Comparison of ENCODE assay signal across 10 cellular contexts in the genomic region with DNA sequence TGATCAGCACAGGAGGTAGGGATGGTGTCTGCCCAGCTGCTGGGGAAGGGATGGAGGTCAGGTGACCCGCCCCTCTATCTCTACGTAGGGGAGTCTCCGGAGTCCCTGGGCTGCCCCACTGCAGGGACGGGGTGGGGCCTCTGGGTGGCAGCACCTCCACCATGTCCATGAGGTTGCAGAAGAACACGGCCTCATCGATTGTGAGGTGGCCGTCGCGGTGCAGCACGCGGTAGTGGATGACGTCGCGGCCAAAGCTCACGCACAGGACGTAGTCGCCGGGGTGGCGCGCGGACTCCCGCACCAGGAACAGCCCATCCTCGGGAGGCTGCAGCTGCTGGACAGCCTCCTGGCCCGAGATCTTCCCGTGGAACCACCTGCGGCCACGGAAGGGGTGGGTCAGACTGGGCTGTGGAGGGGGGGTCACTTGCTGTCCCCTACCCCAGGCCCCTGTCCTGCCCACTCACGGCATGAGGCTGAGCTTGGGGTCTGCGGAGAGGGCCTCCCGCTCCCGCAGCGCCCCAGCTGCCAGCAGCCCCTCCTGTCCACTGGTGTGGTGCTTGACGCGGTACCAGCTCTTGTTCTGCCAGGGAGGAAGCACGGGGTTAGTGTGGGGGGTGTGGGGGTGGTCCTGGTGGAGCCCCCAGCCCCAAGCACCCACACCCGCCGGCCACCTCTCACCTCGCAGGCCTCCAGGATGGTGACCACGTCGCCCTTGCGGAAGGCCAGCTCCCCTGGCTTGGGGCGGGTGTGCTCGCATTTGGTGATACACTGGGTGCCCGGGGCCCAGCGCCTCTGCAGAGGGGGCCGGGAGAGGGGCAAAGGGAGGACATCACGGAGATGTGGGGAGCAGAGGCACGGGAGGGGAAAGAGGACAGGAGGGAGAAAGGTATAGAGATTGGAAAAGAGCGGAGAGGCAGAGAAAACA. TPM values are rescaled to one million over a fixed set of nuclear protein-coding genes. Genes with fewer than 3 reads are reported as not detected.
DNase-seq lines count a peak whose midpoint lies in the region; TF ChIP-seq lines count a peak whose summit lies in the region.
"Had no signal": no experiment of that assay in that cellular context is flagged by ENCODE, and none has a peak within 500 bp of the region (broad histone marks: within the 10 kb centered on the region; RNA-seq: fewer than 3 reads in every experiment).

No MANE protein-coding gene starts in this region.

- H3K9me3 ChIP-seq in mammary epithelial cell (replicated peaks; ENCODE audit: insufficient read depth, low read length) (peaks cover 7% of the 10 kb centered on the region), spleen (peaks cover 6 to 32% (median 25%) of the 10 kb centered on the region in 8 donors), smooth muscle cell (replicated peaks; ENCODE audit: low read depth) (peaks cover 8% of the 10 kb centered on the region)

- TF ChIP-seq CTCF in GM10266 (IDR thresholded peaks at IDR 0.05; ENCODE audit: control insufficient read depth, insufficient read depth, low read depth, missing control alignments) (peak; percentile 43), mammary epithelial cell (conservative IDR thresholded peaks at IDR 0.05 in 1 of 2, IDR thresholded peaks at IDR 0.05 in 1 of 2; ENCODE audit: extremely low read depth in 1 of 2, insufficient read depth in 1 of 2, low read depth in 1 of 2, low read length in 2 of 2) (peak; percentile 8 to 28), spleen (IDR thresholded peaks at IDR 0.05 in 8 of 11, conservative IDR thresholded peaks at IDR 0.05 in 3 of 11) (peak in 9 of 11 experiments; percentile 25 to 69 (median 47)), foreskin fibroblast (IDR thresholded peaks at IDR 0.05; ENCODE audit: low read depth, low read length) (no peak), smooth muscle cell (IDR thresholded peaks at IDR 0.05; ENCODE audit: borderline replicate concordance, insufficient read depth, poor library complexity, severe bottlenecking) (no peak)

- H3K27ac ChIP-seq in mammary epithelial cell (ENCODE audit: insufficient read depth, low read depth, low read length) (no peak overlapping the region), spleen (no peak overlapping the region), smooth muscle cell (ENCODE audit: low read depth) (no peak overlapping the region)
- H3K27ac ChIP-seq: psoas muscle had no signal

- no peak for TF ChIP-seq POLR2A in spleen (IDR thresholded peaks at IDR 0.05)

- peaks cover 19% of the 10 kb centered on the region for H3K27me3 Mint-ChIP-seq in T-helper 1 cell treated with Interleukin-12 subunit alpha and Interleukin-12 subunit beta and Interleukin-4 antibody, amounts not matched to agents 30 μg/mL and 1 μg/mL, for 36 hours (ENCODE audit: low read depth)

- WGBS in mammary epithelial cell (ENCODE audit: low coverage, missing lambda C conversion rate) = 86% methylated on average over 1 of the region's 49 CpGs
- 77 to 87% (median 83%) methylated on average over 34 to 49 of the region's 49 CpGs for WGBS in spleen, 5 donors
- 65% methylated on average over 44 of the region's 49 CpGs for WGBS in smooth muscle cell (ENCODE audit: low lambda C conversion rate)

- H3K4me1 Mint-ChIP-seq in T-helper 1 cell treated with Interleukin-12 subunit alpha and Interleukin-12 subunit beta and Interleukin-4 antibody, amounts not matched to agents 30 μg/mL and 1 μg/mL, for 36 hours (ENCODE audit: low read depth) = peaks cover 3% of the 10 kb centered on the region

- no TSS peak for BruUV-seq in mammary epithelial cell (replicated peaks; lab: Mats Ljungman, UMichigan)

- intact Hi-C loops in mammary epithelial cell (cut with micrococcal nuclease) (no loop called here), spleen (cut with DNase I; ENCODE audit: low total_unique reads) (no loop called here)

- DNase-seq in GM10266 (ENCODE audit: extremely low spot score) (peak; percentile 62), mammary epithelial cell (no peak), spleen (peak; percentile 76), middle frontal gyrus (ENCODE audit: extremely low spot score, low spot score) (no peak), foreskin fibroblast (no peak), foreskin melanocyte (no peak), smooth muscle cell (lab: John Stamatoyannopoulos, UW; ENCODE audit: unreplicated experiment) (no peak)
- DNase-seq: psoas muscle had no signal

- H4K20me1 ChIP-seq in mammary epithelial cell (ENCODE audit: insufficient read depth, low read length) = no peaks in the 10 kb centered on the region
- no peaks in the 10 kb centered on the region for H4K20me1 ChIP-seq in smooth muscle cell (ENCODE audit: low read depth)

- H3K9ac ChIP-seq in mammary epithelial cell (ENCODE audit: insufficient read depth, low read length) (no peak overlapping the region), smooth muscle cell (ENCODE audit: low read depth) (no peak overlapping the region)

- in situ Hi-C loops in mammary epithelial cell (cut with MboI; ENCODE audit: low sequenced_read_pairs in 2 of 2) = no loop called here

- peaks cover 8% of the 10 kb centered on the region for H3K36me3 Mint-ChIP-seq in T-helper 1 cell treated with Interleukin-12 subunit alpha and Interleukin-12 subunit beta and Interleukin-4 antibody, amounts not matched to agents 30 μg/mL and 1 μg/mL, for 36 hours (ENCODE audit: low read depth)

- H3K27ac Mint-ChIP-seq in T-helper 1 cell treated with Interleukin-12 subunit alpha and Interleukin-12 subunit beta and Interleukin-4 antibody, amounts not matched to agents 30 μg/mL and 1 μg/mL, for 36 hours = no peak overlapping the region

- H2AFZ ChIP-seq in mammary epithelial cell (ENCODE audit: low read depth, low read length) = no peak overlapping the region
- H2AFZ ChIP-seq in smooth muscle cell (ENCODE audit: low read depth) = no peak overlapping the region

- dilution Hi-C loops in mammary epithelial cell (cut with HindIII; ENCODE audit: low sequenced_read_pairs) = no loop called here

- no peaks in the 10 kb centered on the region for H3K36me3 ChIP-seq in mammary epithelial cell (ENCODE audit: insufficient read depth, low read length)
- H3K36me3 ChIP-seq in spleen = peaks cover 0 to 29% (median 0%) of the 10 kb centered on the region in 6 donors
- H3K36me3 ChIP-seq in smooth muscle cell (ENCODE audit: low read depth) = no peaks in the 10 kb centered on the region

- H3K4me2 ChIP-seq in mammary epithelial cell (ENCODE audit: insufficient read depth, low read depth, low read length) = no peak overlapping the region
- H3K4me2 ChIP-seq in smooth muscle cell = no peak overlapping the region

- CTCF ChIA-PET in mammary epithelial cell (lab: Charles Lee; ENCODE audit: low non-redundant PET) = no interaction called here

- H3K4me3 Mint-ChIP-seq in T-helper 1 cell treated with Interleukin-12 subunit alpha and Interleukin-12 subunit beta and Interleukin-4 antibody, amounts not matched to agents 30 μg/mL and 1 μg/mL, for 36 hours = peak overlapping the region; percentile 69

- no peaks in the 10 kb centered on the region for H3K4me1 ChIP-seq in mammary epithelial cell (ENCODE audit: insufficient read depth, low read length)
- peaks cover 4 to 30% (median 20%) of the 10 kb centered on the region in 6 donors for H3K4me1 ChIP-seq in spleen
- H3K4me1 ChIP-seq in smooth muscle cell (ENCODE audit: low read depth) = peaks cover 4% of the 10 kb centered on the region
- H3K4me1 ChIP-seq: psoas muscle had no signal

- H3K4me3 ChIP-seq in mammary epithelial cell (replicated peaks in 1 of 3; ENCODE audit: insufficient read depth in 1 of 3, low read depth in 2 of 3, low read length in 3 of 3) = no peak overlapping the region
- no peak overlapping the region for H3K4me3 ChIP-seq in spleen
- H3K4me3 ChIP-seq in foreskin fibroblast (ENCODE audit: low read depth in 1 of 2, low read length in 2 of 2) = no peak overlapping the region
- H3K4me3 ChIP-seq in smooth muscle cell = no peak overlapping the region
- H3K4me3 ChIP-seq: psoas muscle had no signal

- H3K9me3 Mint-ChIP-seq in T-helper 1 cell treated with Interleukin-12 subunit alpha and Interleukin-12 subunit beta and Interleukin-4 antibody, amounts not matched to agents 30 μg/mL and 1 μg/mL, for 36 hours = peaks cover 19% of the 10 kb centered on the region

- H3K27me3 ChIP-seq in mammary epithelial cell (ENCODE audit: insufficient read depth, low read length) (peaks cover 4% of the 10 kb centered on the region), spleen (replicated peaks in 1 of 7) (peaks cover 0 to 54% (median 23%) of the 10 kb centered on the region in 7 donors), smooth muscle cell (ENCODE audit: low read depth) (peaks cover 35% of the 10 kb centered on the region)

- H3F3A ChIP-seq in smooth muscle cell (ENCODE audit: low read depth) = no peaks in the 10 kb centered on the region

- H3K79me2 ChIP-seq in mammary epithelial cell (ENCODE audit: insufficient read depth, low read length) (no peaks in the 10 kb centered on the region), smooth muscle cell (ENCODE audit: low read depth) (no peaks in the 10 kb centered on the region)

RNA-seq across cellular contexts. Expression of a gene that starts 2.3 kb away (rescaled TPM):
- not detected for total RNA-seq in mammary epithelial cell
- polyA plus RNA-seq in mammary epithelial cell = not detected
- not detected for polyA minus RNA-seq in mammary epithelial cell
- total RNA-seq in spleen = 10 to 100 TPM in 6 of 7 donors, 1 to 10 TPM in 1; 8.1 to 22.6 (median 15.2) TPM
- polyA plus RNA-seq in spleen = 10 to 100 TPM; 16.2 to 19.1 (median 18.7) TPM
- not detected in 2 replicates for total RNA-seq in smooth muscle cell
- not detected in 2 replicates for polyA plus RNA-seq in smooth muscle cell
- total RNA-seq: LHCN-M2 had no signal

RNA-seq across cellular contexts. Expression of a gene that starts 11.9 kb away (rescaled TPM):
- total RNA-seq in mammary epithelial cell = not detected
- polyA plus RNA-seq in mammary epithelial cell = not detected
- not detected for polyA minus RNA-seq in mammary epithelial cell
- not detected for total RNA-seq in spleen
- not detected for polyA plus RNA-seq in spleen
- total RNA-seq in smooth muscle cell = not detected in 2 replicates
- polyA plus RNA-seq in smooth muscle cell = not detected in 2 replicates
- total RNA-seq: LHCN-M2, psoas muscle had no signal
- polyA plus RNA-seq: psoas muscle had no signal

RNA-seq across cellular contexts. Expression of a gene that starts 21.4 kb away (rescaled TPM):
- total RNA-seq in mammary epithelial cell = 10 to 100 TPM; 23.7 to 48.2 TPM
- polyA plus RNA-seq in mammary epithelial cell = 50.4 TPM
- 32.9 TPM for polyA minus RNA-seq in mammary epithelial cell
- 10 to 100 TPM; 38.7 to 66.2 (median 48.2) TPM for total RNA-seq in spleen
- polyA plus RNA-seq in spleen = 100 to 1,000 TPM; 128 to 157 (median 140) TPM
- total RNA-seq in smooth muscle cell = 19.5 and 33.8 TPM in 2 replicates
- 60.8 and 64.4 TPM in 2 replicates for polyA plus RNA-seq in smooth muscle cell

RNA-seq across cellular contexts. Expression of a gene that starts 22.4 kb away (rescaled TPM):
- total RNA-seq in mammary epithelial cell (10 to 100 TPM; 14.5 to 22.8 TPM), spleen (10 to 100 TPM; 28.8 to 37.1 (median 34.3) TPM), smooth muscle cell (7.7 and 16.1 TPM in 2 replicates)
- polyA plus RNA-seq in mammary epithelial cell (5.7 TPM), spleen (10 to 100 TPM; 17.1 to 30.8 (median 17.5) TPM), smooth muscle cell (27.9 and 28.4 TPM in 2 replicates)
- 3.1 TPM for polyA minus RNA-seq in mammary epithelial cell

Comparison
In these comparisons a context has a peak if more than half of its experiments do, and no peak if none do; other contexts are left out.
1. DNase-seq: peak in GM10266 (single experiment) and spleen (single experiment); none in mammary epithelial cell (single experiment), middle frontal gyrus (single experiment), foreskin fibroblast (0 of 2), foreskin melanocyte (single experiment) and smooth muscle cell (single experiment).
2. CTCF ChIP-seq: peak in GM10266 (single experiment), mammary epithelial cell (2 of 2) and spleen (9 of 11); none in foreskin fibroblast (single experiment) and smooth muscle cell (single experiment).